Comparison of ENCODE assay signal across 8 cellular contexts in the genomic region with DNA sequence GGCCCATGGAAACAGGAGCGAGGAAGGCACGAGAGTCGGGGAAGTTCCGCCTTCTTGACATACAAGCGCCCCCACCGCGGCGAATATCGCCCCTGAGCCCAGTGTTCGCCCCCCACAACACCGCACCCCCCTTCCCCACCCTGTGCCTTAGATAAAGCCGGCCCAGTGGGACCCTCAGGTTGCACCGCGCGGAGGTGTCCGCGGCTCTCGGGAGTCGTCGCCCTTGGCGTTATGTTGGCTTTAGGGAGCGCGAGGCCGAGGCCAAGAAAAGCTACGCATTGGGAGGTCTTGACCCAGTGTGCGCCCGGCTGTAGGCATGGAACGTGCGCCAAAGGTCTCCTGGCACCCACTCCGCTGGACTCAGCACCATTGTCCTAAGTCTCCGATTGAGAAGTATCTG. TPM values are rescaled to one million over a fixed set of nuclear protein-coding genes. Genes with fewer than 3 reads are reported as not detected.
DNase-seq lines count a peak whose midpoint lies in the region; ATAC-seq and TF ChIP-seq lines count a peak whose summit lies in the region.

No MANE protein-coding gene starts in this region.

- peaks cover 6% of the 10 kb centered on the region for H3K4me1 ChIP-seq in right cardiac atrium (ENCODE audit: control insufficient read depth, insufficient read depth, low read length)

- H3K9me3 Mint-ChIP-seq in activated naive CD8-positive, alpha-beta T cell treated with anti-CD3 and anti-CD28 coated beads for 36 hours: peaks cover 38% of the 10 kb centered on the region

- no peak for DNase-seq in activated naive CD8-positive, alpha-beta T cell treated with anti-CD3 and anti-CD28 coated beads for 36 hours
- no peak for DNase-seq in right cardiac atrium
- no peak for DNase-seq in retinal pigment epithelial cell (ENCODE audit: low read depth)
- no peak for DNase-seq in HPDE6-E6E7 (ENCODE audit: extremely low spot score)
- no peak for DNase-seq in T-helper 9 cell

- peak overlapping the region; percentile 77 for H3K27ac ChIP-seq in right cardiac atrium (ENCODE audit: low read length)

- H3K4me1 Mint-ChIP-seq in activated naive CD8-positive, alpha-beta T cell treated with anti-CD3 and anti-CD28 coated beads for 36 hours: peaks cover 22% of the 10 kb centered on the region

- H3K27me3 Mint-ChIP-seq in activated naive CD8-positive, alpha-beta T cell treated with anti-CD3 and anti-CD28 coated beads for 36 hours: no peaks in the 10 kb centered on the region

- no peaks in the 10 kb centered on the region for H3K27me3 ChIP-seq in right cardiac atrium (ENCODE audit: control insufficient read depth, insufficient read depth)

- peaks cover 46% of the 10 kb centered on the region for H3K36me3 Mint-ChIP-seq in activated naive CD8-positive, alpha-beta T cell treated with anti-CD3 and anti-CD28 coated beads for 36 hours

- H3K9me3 ChIP-seq in right cardiac atrium (ENCODE audit: control insufficient read depth, low read length): no peaks in the 10 kb centered on the region

- intact Hi-C loops in right cardiac atrium (cut with DNase I): no loop called here

- no peak for TF ChIP-seq CTCF in retinal pigment epithelial cell (conservative IDR thresholded peaks at IDR 0.05; ENCODE audit: low read depth, low read length)

- peak; percentile 5 to 21 for ATAC-seq in right cardiac atrium
- no peak for ATAC-seq in GM18517 (IDR thresholded peaks at IDR 0.05; ENCODE audit: unreplicated experiment)
- ATAC-seq in GM18519 (IDR thresholded peaks at IDR 0.05; ENCODE audit: low FRiP score, unreplicated experiment): no peak

- peak overlapping the region; percentile 92 for H3K4me3 Mint-ChIP-seq in activated naive CD8-positive, alpha-beta T cell treated with anti-CD3 and anti-CD28 coated beads for 36 hours

- 12% methylated on average over 31 of the region's 31 CpGs for WGBS in right cardiac atrium

- H3K27ac Mint-ChIP-seq in activated naive CD8-positive, alpha-beta T cell treated with anti-CD3 and anti-CD28 coated beads for 36 hours: peak overlapping the region; percentile 94

- peak overlapping the region; percentile 48; the same call in 1 of the 2 replicates for H3K4me3 ChIP-seq in GM08714 (ENCODE audit: low read length)
- peak overlapping the region; percentile 80 for H3K4me3 ChIP-seq in right cardiac atrium (ENCODE audit: low read length)
- peak overlapping the region; percentile 62 for H3K4me3 ChIP-seq in retinal pigment epithelial cell (ENCODE audit: low read length)

RNA-seq across cellular contexts. Expression of gene ZNF132, which starts 0.6 kb away (rescaled TPM):
- 1 to 10 TPM; 4.3 TPM for total RNA-seq in activated naive CD8-positive, alpha-beta T cell treated with anti-CD3 and anti-CD28 coated beads for 36 hours
- total RNA-seq in right cardiac atrium: 1 to 10 TPM; 6.4 to 7.5 (median 6.8) TPM
- polyA plus RNA-seq in right cardiac atrium: 2.4 TPM

RNA-seq across cellular contexts. Expression of gene ZNF324B, which starts 10.9 kb away (rescaled TPM):
- total RNA-seq in activated naive CD8-positive, alpha-beta T cell treated with anti-CD3 and anti-CD28 coated beads for 36 hours: 10 to 100 TPM in 1 of 2 experiments, 1 to 10 TPM in 1; 9.4 to 10.1 TPM
- 1 to 10 TPM; 2.7 to 4.8 (median 3.7) TPM for total RNA-seq in right cardiac atrium
- 1.9 TPM for polyA plus RNA-seq in right cardiac atrium

RNA-seq across cellular contexts. Expression of gene ZNF324, which starts 26.3 kb away (rescaled TPM):
- 10 to 100 TPM; 12.8 to 13.7 TPM for total RNA-seq in activated naive CD8-positive, alpha-beta T cell treated with anti-CD3 and anti-CD28 coated beads for 36 hours
- total RNA-seq in right cardiac atrium: 1 to 10 TPM; 5.2 to 7.4 (median 6.9) TPM
- polyA plus RNA-seq in right cardiac atrium: 3.3 TPM

RNA-seq across cellular contexts. Expression of gene ZNF584, which starts 32.1 kb away (rescaled TPM):
- 10 to 100 TPM; 15.1 to 17.2 TPM for total RNA-seq in activated naive CD8-positive, alpha-beta T cell treated with anti-CD3 and anti-CD28 coated beads for 36 hours
- 10 to 100 TPM; 19.2 to 22.6 (median 20.2) TPM for total RNA-seq in right cardiac atrium
- polyA plus RNA-seq in right cardiac atrium: 13.6 TPM

RNA-seq across cellular contexts. Expression of gene ZNF446, which starts 35.6 kb away (rescaled TPM):
- total RNA-seq in activated naive CD8-positive, alpha-beta T cell treated with anti-CD3 and anti-CD28 coated beads for 36 hours: 1 to 10 TPM; 4.2 to 5.3 TPM
- 1 to 10 TPM; 4.8 to 7.6 (median 5.7) TPM for total RNA-seq in right cardiac atrium
- 6.4 TPM for polyA plus RNA-seq in right cardiac atrium

Comparison
In these comparisons a context has a peak if more than half of its experiments do, and no peak if none do; other contexts are left out.
1. ATAC-seq: peak in right cardiac atrium (2 of 2); none in GM18517 (single experiment) and GM18519 (single experiment).
2. Peak in every context shown above with its lines, with median percentiles within 50 percentile points of each other: H3K4me3 ChIP-seq.